ENCODE assay signal across 17 cellular contexts in the genomic region with DNA sequence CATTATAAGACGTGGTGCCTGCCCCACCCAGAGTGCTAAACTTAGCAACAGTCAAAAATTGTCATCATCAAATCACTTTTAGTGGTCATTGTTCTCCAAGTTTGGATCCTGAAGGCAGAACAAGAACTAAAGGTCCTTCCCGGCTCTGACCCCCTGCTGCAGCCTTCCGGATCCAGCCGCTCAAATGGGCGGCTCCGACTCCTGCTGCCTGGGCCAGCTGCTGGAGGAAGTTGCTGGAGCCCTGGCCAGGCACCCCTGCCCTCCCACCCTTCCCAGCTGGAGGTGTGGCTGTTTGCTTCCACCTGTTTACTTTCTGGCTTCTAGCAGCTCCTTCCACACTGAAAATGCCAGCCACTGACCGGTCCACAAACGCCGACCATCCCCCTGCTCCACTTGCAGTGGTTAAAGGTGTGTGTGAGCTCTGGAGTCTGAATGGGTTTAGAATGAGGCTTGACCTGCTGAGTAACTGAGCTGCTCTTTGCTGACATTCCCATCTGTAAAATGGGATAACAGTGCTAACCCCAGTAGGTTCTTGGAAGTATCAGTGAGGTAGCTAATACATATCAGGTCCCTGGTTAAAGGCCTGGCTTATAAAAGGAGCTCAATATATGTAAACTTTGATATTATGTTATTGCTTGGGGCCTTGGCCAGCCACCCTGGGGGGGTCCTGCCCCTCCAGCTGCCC. TPM values are rescaled to one million over a fixed set of nuclear protein-coding genes. Genes with fewer than 3 reads are reported as not detected.
DNase-seq lines count a peak whose midpoint lies in the region; ATAC-seq, FAIRE-seq and TF ChIP-seq lines count a peak whose summit lies in the region.
"Had no signal": no experiment of that assay in that cellular context is flagged by ENCODE, and none has a peak within 500 bp of the region (broad histone marks: within the 10 kb centered on the region; RNA-seq: fewer than 3 reads in every experiment).

No MANE protein-coding gene starts in this region.

- WGBS in K562 (ENCODE audit: insufficient coverage, low coverage, missing lambda C conversion rate) = 7% methylated on average over 9 of the region's 9 CpGs
- 74% methylated on average over 9 of the region's 9 CpGs for WGBS in suprapubic skin

- H3K4me3 ChIP-seq in K562 = no peak overlapping the region
- H3K4me3 ChIP-seq in mucosa of descending colon = no peak overlapping the region
- H3K4me3 ChIP-seq in suprapubic skin = no peak overlapping the region

- H3K4me1 Mint-ChIP-seq in activated naive CD8-positive, alpha-beta T cell treated with anti-CD3 and anti-CD28 coated beads for 36 hours = no peaks in the 10 kb centered on the region
- H3K4me1 Mint-ChIP-seq: activated T-helper 17 cell treated with anti-CD3 and anti-CD28 coated beads, Interleukin-2, amount 50 U/mL, for 72 hours had no signal

- no peaks in the 10 kb centered on the region for H3K9me3 Mint-ChIP-seq in activated naive CD8-positive, alpha-beta T cell treated with anti-CD3 and anti-CD28 coated beads for 36 hours
- H3K9me3 Mint-ChIP-seq: activated T-helper 17 cell treated with anti-CD3 and anti-CD28 coated beads, Interleukin-2, amount 50 U/mL, for 72 hours had no signal

- no peaks in the 10 kb centered on the region for H3K9me1 ChIP-seq in K562 (ENCODE audit: control insufficient read depth, insufficient read depth, low read length)

- no peaks in the 10 kb centered on the region for H3K79me2 ChIP-seq in K562 (ENCODE audit: control insufficient read depth, insufficient read depth, low read length)

- POLR2A ChIA-PET in K562 (lab: Yijun Ruan, JAX) = interaction anchor here (0.6 to 1.1 kb wide), 4 partner anchors 11 to 77 kb away, joined by 3 to 4 read pairs (median 3); no protein-coding TSS in a partner anchor

- intact Hi-C loops in K562 (cut with micrococcal nuclease) = loop anchor here (5.0 kb wide), 1 partner anchor 372 kb away; no protein-coding TSS in a partner anchor
- intact Hi-C loops in left ventricle myocardium superior (cut with micrococcal nuclease) = no loop called here
- intact Hi-C loops in mucosa of descending colon (cut with DNase I, micrococcal nuclease) = no loop called here

- no peak for TF ChIP-seq RAD21 in K562 (CRISPR knock-in tag; conservative IDR thresholded peaks at IDR 0.05 in 1 of 2, IDR thresholded peaks at IDR 0.05 in 1 of 2)

- H3K27me3 ChIP-seq in K562 (ENCODE audit: control insufficient read depth in 2 of 2, insufficient read depth in 2 of 2, low read length in 2 of 2) = peaks cover 5 to 35% of the 10 kb centered on the region in 2 experiments; a peak in 3 of 5 replicates
- H3K27me3 ChIP-seq in suprapubic skin = no peaks in the 10 kb centered on the region

- ATAC-seq in K562 = no peak
- peak; percentile 60 for ATAC-seq in left ventricle myocardium superior
- ATAC-seq in mucosa of descending colon = peak; percentile 55
- ATAC-seq in HG03097 (IDR thresholded peaks at IDR 0.05; ENCODE audit: low FRiP score, unreplicated experiment) = no peak
- ATAC-seq: activated T-helper 17 cell treated with anti-CD3 and anti-CD28 coated beads, Interleukin-2, amount 50 U/mL, for 72 hours had no signal

- H3K4me2 ChIP-seq in K562 (ENCODE audit: insufficient read depth, low read length) = no peak overlapping the region

- TF ChIP-seq POLR2A in K562 (conservative IDR thresholded peaks at IDR 0.05) (no peak), suprapubic skin (IDR thresholded peaks at IDR 0.05) (no peak)

- H3K9me3 ChIP-seq in K562 (replicated peaks; ENCODE audit: control insufficient read depth, insufficient read depth, low read depth, low read length) (no peaks in the 10 kb centered on the region), mucosa of descending colon (no peaks in the 10 kb centered on the region), suprapubic skin (no peaks in the 10 kb centered on the region)

- H3K27ac ChIP-seq in K562 (ENCODE audit: extremely low read depth, low read depth, low read length) = no peak overlapping the region
- peak overlapping the region; percentile 26 for H3K27ac ChIP-seq in suprapubic skin
- H3K27ac ChIP-seq: RWPE1, WERI-Rb-1 had no signal

- peaks cover 15% of the 10 kb centered on the region for H3K27me3 Mint-ChIP-seq in activated naive CD8-positive, alpha-beta T cell treated with anti-CD3 and anti-CD28 coated beads for 36 hours

- H3K36me3 Mint-ChIP-seq in activated naive CD8-positive, alpha-beta T cell treated with anti-CD3 and anti-CD28 coated beads for 36 hours = no peaks in the 10 kb centered on the region

- no peak overlapping the region for H2AFZ ChIP-seq in K562 (ENCODE audit: low read depth, low read length)

- H3K4me1 ChIP-seq in K562 (replicated peaks in 1 of 2; ENCODE audit: control insufficient read depth in 2 of 2, insufficient read depth in 2 of 2, low read length in 2 of 2) (no peaks in the 10 kb centered on the region), mucosa of descending colon (ENCODE audit: low read depth) (peaks cover 6% of the 10 kb centered on the region), suprapubic skin (peaks cover 27% of the 10 kb centered on the region)

- DNase-seq in K562 (ENCODE audit: extremely low read depth in 1 of 4, low spot score in 3 of 4) (no peak), left ventricle myocardium superior (peak; percentile 63), mucosa of descending colon (no peak), suprapubic skin (ENCODE audit: low spot score in 2 of 2) (no peak), NCI-H2196 treated with DMSO at 0.1 percent for 48 hours (lab: John Stamatoyannopoulos, UW; ENCODE audit: unreplicated experiment) (no peak), HUDEP-2 (lab: John Stamatoyannopoulos, UW; ENCODE audit: unreplicated experiment in 76 of 76) (no peak)
- DNase-seq in activated naive CD8-positive, alpha-beta T cell treated with anti-CD3 and anti-CD28 coated beads for 36 hours = no peak
- DNase-seq: activated CD4-positive, alpha-beta T cell treated with anti-CD3 and anti-CD28 coated beads, Interleukin-2, amount 50 U/mL, for 1 hour; NCI-H1694; NCI-H2171; NCI-H526 treated with DMSO at 0.1 percent for 48 hours had no signal

- TF ChIP-seq CTCF in K562 (IDR thresholded peaks at IDR 0.05 in 2 of 3, conservative IDR thresholded peaks at IDR 0.05 in 1 of 3; ENCODE audit: insufficient read depth in 2 of 3, low read depth in 1 of 3, low read length in 3 of 3) (no peak), mucosa of descending colon (IDR thresholded peaks at IDR 0.05) (no peak), suprapubic skin (IDR thresholded peaks at IDR 0.05) (no peak)

- in situ Hi-C loops in K562 (cut with MboI) = no loop called here

- no peak for TF ChIP-seq EP300 in K562 (IDR thresholded peaks at IDR 0.05; ENCODE audit: low read length)
- no peak for TF ChIP-seq EP300 in suprapubic skin (IDR thresholded peaks at IDR 0.05)

- CTCF ChIA-PET in K562 (lab: Yijun Ruan, JAX; ENCODE audit: low intra/inter-chr PET ratio) = no interaction called here

- H3K9ac ChIP-seq in K562 (ENCODE audit: insufficient read depth in 1 of 2, low read depth in 2 of 2, low read length in 2 of 2) = no peak overlapping the region

- no peak overlapping the region for H3K4me3 Mint-ChIP-seq in activated naive CD8-positive, alpha-beta T cell treated with anti-CD3 and anti-CD28 coated beads for 36 hours
- H3K4me3 Mint-ChIP-seq: activated T-helper 17 cell treated with anti-CD3 and anti-CD28 coated beads, Interleukin-2, amount 50 U/mL, for 72 hours had no signal

- BruUV-seq in K562 (replicated peaks; lab: Mats Ljungman, UMichigan) = no TSS peak

- H3K36me3 ChIP-seq in K562 (ENCODE audit: control insufficient read depth, insufficient read depth, low read length) = no peaks in the 10 kb centered on the region
- H3K36me3 ChIP-seq in mucosa of descending colon (ENCODE audit: low read depth) = no peaks in the 10 kb centered on the region
- H3K36me3 ChIP-seq in suprapubic skin = no peaks in the 10 kb centered on the region
- H3K36me3 ChIP-seq: WERI-Rb-1 had no signal

- no peak for FAIRE-seq in K562 (lab: Jason Lieb, UNC)
- FAIRE-seq: colon, endometrium had no signal

- no peaks in the 10 kb centered on the region; the same call in 1 of the 2 replicates for H4K20me1 ChIP-seq in K562 (replicated peaks; ENCODE audit: control insufficient read depth, insufficient read depth, low read length)

- H3K27ac Mint-ChIP-seq in activated naive CD8-positive, alpha-beta T cell treated with anti-CD3 and anti-CD28 coated beads for 36 hours = no peak overlapping the region
- H3K27ac Mint-ChIP-seq: activated T-helper 17 cell treated with anti-CD3 and anti-CD28 coated beads, Interleukin-2, amount 50 U/mL, for 72 hours had no signal

RNA-seq across cellular contexts. Expression of gene DAB2IP, which starts 31.3 kb away (rescaled TPM):
- total RNA-seq in K562 (2011; cell fraction: chromatin; rRNA removed; ENCODE audit: low replicate concordance) = 0.28 TPM in 1 of 2 replicates, not detected in the other
- under 0.01 TPM in 1 of 2 replicates, not detected in the other for total RNA-seq in K562 (2011; cell fraction: nucleolus; rRNA removed)
- total RNA-seq in K562 (2011; cell fraction: nucleoplasm; rRNA removed) = not detected in 2 replicates
- not detected in 2 replicates for total RNA-seq in K562 (2014; rRNA removed)
- not detected in 2 replicates for total RNA-seq in K562 (2014; rRNA removed; fragmentation: Illumina TruSeq; extraction: Trizol)
- 0.04 TPM in 1 of 2 replicates, not detected in the other for total RNA-seq in K562 (2015; rRNA removed; fragmentation: Illumina TruSeq; extraction: Trizol)
- total RNA-seq in K562 (2021) = 0.31 and 0.38 TPM in 2 replicates
- 0.03 and 0.10 TPM in 2 replicates for polyA plus RNA-seq in K562 (2011; rRNA removed)
- 0.03 and 0.07 TPM in 2 replicates for polyA plus RNA-seq in K562 (2011; cell fraction: cytosol; rRNA removed)
- 0.23 and 0.48 TPM in 2 replicates for polyA plus RNA-seq in K562 (2011; cell fraction: nucleus; rRNA removed)
- polyA plus RNA-seq in K562 (2012) = 0.03 and 0.11 TPM in 2 replicates
- polyA plus RNA-seq in K562 (2014; fragmentation: Illumina TruSeq; extraction: Trizol) = not detected in 2 replicates
- under 1 TPM in 1 of 2 experiments, not detected in 1; 0.06 TPM for polyA plus RNA-seq in K562 (2014; fragmentation: Nextera tagmentation; extraction: Ambion mirVana)
- not detected in 2 replicates for polyA plus RNA-seq in K562 (2014; rRNA removed)
- 0.07 TPM in 1 of 2 replicates, not detected in the other for polyA minus RNA-seq in K562 (2011; rRNA and poly(A)+ RNA removed)
- polyA minus RNA-seq in K562 (2011; cell fraction: cytosol; rRNA and poly(A)+ RNA removed) = 0.67 and 0.82 TPM in 2 replicates
- polyA minus RNA-seq in K562 (2011; cell fraction: nucleus; rRNA and poly(A)+ RNA removed) = 0.13 and 0.22 TPM in 2 replicates
- total RNA-seq in left ventricle myocardium superior = 54.8 TPM
- 100 to 1,000 TPM; 109 to 157 (median 111) TPM for total RNA-seq in mucosa of descending colon
- total RNA-seq in suprapubic skin = 10 to 100 TPM; 47.6 to 55.6 (median 50.3) TPM
- under 1 TPM; 0.18 to 0.33 TPM for total RNA-seq in activated naive CD8-positive, alpha-beta T cell treated with anti-CD3 and anti-CD28 coated beads for 36 hours

Comparison
In these comparisons a context has a peak if more than half of its experiments do, and no peak if none do; other contexts are left out.
1. ATAC-seq: peak in left ventricle myocardium superior (single experiment) and mucosa of descending colon (single experiment); none in K562 (single experiment) and HG03097 (single experiment).
2. RNA of gene DAB2IP, which starts 31.3 kb away (total RNA-seq): 109 to 157 TPM in mucosa of descending colon, 54.8 TPM in left ventricle myocardium superior (single experiment) and 47.6 to 55.6 TPM in suprapubic skin; 0.18 to 0.33 TPM in activated naive CD8-positive, alpha-beta T cell treated with anti-CD3 and anti-CD28 coated beads for 36 hours and under 0.01 to 0.38 TPM in K562; every median in the first group is over 10 times any median in the second.